In genomic region chr20:31568773-31569162, GRCh38 we compare ENCODE assay signal across 1 cellular context.
TF ChIP-seq lines count a peak whose summit lies in the region.

No MANE protein-coding gene starts in this region.

TF ChIP-seq in SK-N-SH, 30 proteins besides CTCF, POLR2A, EP300 and RAD21 (continued from another document):
- TF ChIP-seq USF1 (IDR thresholded peaks at IDR 0.05; ENCODE audit: borderline replicate concordance, low read depth) (no peak), TAF1 (IDR thresholded peaks at IDR 0.05; ENCODE audit: borderline replicate concordance, low read depth, low read length) (no peak), JUND (IDR thresholded peaks at IDR 0.05) (no peak), POLR2AphosphoS5 (IDR thresholded peaks at IDR 0.05; ENCODE audit: low read depth, low read length) (peak; percentile 18; the same call in 1 of the 2 replicates), FOXM1 (IDR thresholded peaks at IDR 0.05; ENCODE audit: low read depth) (no peak), MEF2A (IDR thresholded peaks at IDR 0.05; ENCODE audit: borderline replicate concordance, low read depth) (no peak), FOXJ3 (CRISPR knock-in tag; IDR thresholded peaks at IDR 0.05) (peak; percentile 81), RXRA (IDR thresholded peaks at IDR 0.05; ENCODE audit: borderline replicate concordance, low read depth) (no peak), SIN3A (IDR thresholded peaks at IDR 0.05; ENCODE audit: borderline replicate concordance, low read depth, low read length) (no peak), MXI1 (IDR thresholded peaks at IDR 0.05; ENCODE audit: low read depth, low read length) (peak; percentile 65; the same call in 1 of the 2 replicates), REST (IDR thresholded peaks at IDR 0.05; ENCODE audit: low read depth, low read length) (no peak)
- TF ChIP-seq, protein P1, sequence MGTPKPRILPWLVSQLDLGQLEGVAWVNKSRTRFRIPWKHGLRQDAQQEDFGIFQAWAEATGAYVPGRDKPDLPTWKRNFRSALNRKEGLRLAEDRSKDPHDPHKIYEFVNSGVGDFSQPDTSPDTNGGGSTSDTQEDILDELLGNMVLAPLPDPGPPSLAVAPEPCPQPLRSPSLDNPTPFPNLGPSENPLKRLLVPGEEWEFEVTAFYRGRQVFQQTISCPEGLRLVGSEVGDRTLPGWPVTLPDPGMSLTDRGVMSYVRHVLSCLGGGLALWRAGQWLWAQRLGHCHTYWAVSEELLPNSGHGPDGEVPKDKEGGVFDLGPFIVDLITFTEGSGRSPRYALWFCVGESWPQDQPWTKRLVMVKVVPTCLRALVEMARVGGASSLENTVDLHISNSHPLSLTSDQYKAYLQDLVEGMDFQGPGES (IDR thresholded peaks at IDR 0.05; ENCODE audit: low read depth, low read length) = no peak
- TF ChIP-seq, protein P2, sequence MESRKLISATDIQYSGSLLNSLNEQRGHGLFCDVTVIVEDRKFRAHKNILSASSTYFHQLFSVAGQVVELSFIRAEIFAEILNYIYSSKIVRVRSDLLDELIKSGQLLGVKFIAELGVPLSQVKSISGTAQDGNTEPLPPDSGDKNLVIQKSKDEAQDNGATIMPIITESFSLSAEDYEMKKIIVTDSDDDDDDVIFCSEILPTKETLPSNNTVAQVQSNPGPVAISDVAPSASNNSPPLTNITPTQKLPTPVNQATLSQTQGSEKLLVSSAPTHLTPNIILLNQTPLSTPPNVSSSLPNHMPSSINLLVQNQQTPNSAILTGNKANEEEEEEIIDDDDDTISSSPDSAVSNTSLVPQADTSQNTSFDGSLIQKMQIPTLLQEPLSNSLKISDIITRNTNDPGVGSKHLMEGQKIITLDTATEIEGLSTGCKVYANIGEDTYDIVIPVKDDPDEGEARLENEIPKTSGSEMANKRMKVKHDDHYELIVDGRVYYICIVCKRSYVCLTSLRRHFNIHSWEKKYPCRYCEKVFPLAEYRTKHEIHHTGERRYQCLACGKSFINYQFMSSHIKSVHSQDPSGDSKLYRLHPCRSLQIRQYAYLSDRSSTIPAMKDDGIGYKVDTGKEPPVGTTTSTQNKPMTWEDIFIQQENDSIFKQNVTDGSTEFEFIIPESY (IDR thresholded peaks at IDR 0.05; ENCODE audit: borderline replicate concordance, low read depth) = no peak
